In the genomic region with DNA sequence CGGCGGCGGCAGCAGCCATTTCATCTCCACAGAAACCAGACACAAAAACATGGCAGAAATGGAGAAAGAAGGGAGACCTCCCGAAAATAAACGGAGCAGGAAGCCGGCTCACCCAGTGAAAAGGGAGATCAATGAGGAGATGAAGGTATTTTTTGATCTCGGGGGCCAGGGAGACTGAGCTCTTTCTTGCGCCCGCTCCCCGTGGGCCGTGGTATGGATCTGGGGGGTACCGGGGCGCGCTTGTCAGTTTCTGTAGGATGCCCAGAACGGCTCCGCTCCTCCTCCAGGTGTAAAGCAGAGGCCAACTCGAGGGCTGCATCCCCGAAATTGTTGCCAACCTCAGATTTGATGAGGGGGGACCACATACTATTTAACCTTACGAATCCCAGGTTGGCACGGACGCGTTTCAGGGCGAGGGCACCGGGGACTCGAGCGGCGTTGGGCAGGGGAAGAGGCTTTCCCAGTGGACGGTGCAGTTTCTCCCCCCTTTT, we compare ENCODE assay signal across 8 cellular contexts.
DNase-seq lines count a peak whose midpoint lies in the region; ATAC-seq lines count a peak whose summit lies in the region.

No MANE protein-coding gene starts in this region.

- H3K36me3 Mint-ChIP-seq in activated naive CD4-positive, alpha-beta T cell treated with anti-CD3 and anti-CD28 coated beads, Interleukin-2, amount 50 U/mL, for 24 hours = no peaks in the 10 kb centered on the region
- H3K36me3 Mint-ChIP-seq in activated naive CD8-positive, alpha-beta T cell = no peaks in the 10 kb centered on the region
- no peaks in the 10 kb centered on the region for H3K36me3 Mint-ChIP-seq in stimulated activated memory B cell treated with anti-CD40 and anti-IgM and Interleukin-4, amounts not matched to agents 10 μg/mL and 1 μg/mL and 100 μg/mL, for 72 hours

- peak overlapping the region; percentile 89 for H3K4me3 Mint-ChIP-seq in activated naive CD4-positive, alpha-beta T cell treated with anti-CD3 and anti-CD28 coated beads, Interleukin-2, amount 50 U/mL, for 24 hours
- peak overlapping the region; percentile 88 for H3K4me3 Mint-ChIP-seq in activated naive CD8-positive, alpha-beta T cell
- peak overlapping the region; percentile 86 for H3K4me3 Mint-ChIP-seq in stimulated activated memory B cell treated with anti-CD40 and anti-IgM and Interleukin-4, amounts not matched to agents 10 μg/mL and 1 μg/mL and 100 μg/mL, for 72 hours

- no peaks in the 10 kb centered on the region for H3K9me3 Mint-ChIP-seq in activated naive CD4-positive, alpha-beta T cell treated with anti-CD3 and anti-CD28 coated beads, Interleukin-2, amount 50 U/mL, for 24 hours
- H3K9me3 Mint-ChIP-seq in activated naive CD8-positive, alpha-beta T cell (ENCODE audit: low read depth) = no peaks in the 10 kb centered on the region
- H3K9me3 Mint-ChIP-seq in stimulated activated memory B cell treated with anti-CD40 and anti-IgM and Interleukin-4, amounts not matched to agents 10 μg/mL and 1 μg/mL and 100 μg/mL, for 72 hours = no peaks in the 10 kb centered on the region

- no peak for ATAC-seq in stimulated activated memory B cell treated with anti-CD40 and anti-IgM and Interleukin-4, amounts not matched to agents 10 μg/mL and 1 μg/mL and 100 μg/mL, for 72 hours
- no peak for ATAC-seq in HG03280 (IDR thresholded peaks at IDR 0.05; ENCODE audit: unreplicated experiment)

- H3K4me1 Mint-ChIP-seq in activated naive CD4-positive, alpha-beta T cell treated with anti-CD3 and anti-CD28 coated beads, Interleukin-2, amount 50 U/mL, for 24 hours = peaks cover 20% of the 10 kb centered on the region
- H3K4me1 Mint-ChIP-seq in activated naive CD8-positive, alpha-beta T cell (ENCODE audit: low read depth) = peaks cover 17% of the 10 kb centered on the region
- peaks cover 26% of the 10 kb centered on the region for H3K4me1 Mint-ChIP-seq in stimulated activated memory B cell treated with anti-CD40 and anti-IgM and Interleukin-4, amounts not matched to agents 10 μg/mL and 1 μg/mL and 100 μg/mL, for 72 hours

- no peak overlapping the region for H3K27ac Mint-ChIP-seq in activated naive CD4-positive, alpha-beta T cell treated with anti-CD3 and anti-CD28 coated beads, Interleukin-2, amount 50 U/mL, for 24 hours
- H3K27ac Mint-ChIP-seq in activated naive CD8-positive, alpha-beta T cell = peak overlapping the region; percentile 38
- H3K27ac Mint-ChIP-seq in stimulated activated memory B cell treated with anti-CD40 and anti-IgM and Interleukin-4, amounts not matched to agents 10 μg/mL and 1 μg/mL and 100 μg/mL, for 72 hours = peak overlapping the region; percentile 71

- in situ Hi-C loops in ACHN (cut with HindIII; ENCODE audit: low pct_ligation_motif_present, low pct_unique_long_range_greater_than_20kb, low sequenced_read_pairs) = no loop called here

- no peaks in the 10 kb centered on the region for H3K9me3 ChIP-seq in iPS-18c (ENCODE audit: control insufficient read depth, insufficient read depth, low read length)

- peaks cover 37% of the 10 kb centered on the region for H3K27me3 Mint-ChIP-seq in activated naive CD4-positive, alpha-beta T cell treated with anti-CD3 and anti-CD28 coated beads, Interleukin-2, amount 50 U/mL, for 24 hours
- peaks cover 22% of the 10 kb centered on the region for H3K27me3 Mint-ChIP-seq in activated naive CD8-positive, alpha-beta T cell
- H3K27me3 Mint-ChIP-seq in stimulated activated memory B cell treated with anti-CD40 and anti-IgM and Interleukin-4, amounts not matched to agents 10 μg/mL and 1 μg/mL and 100 μg/mL, for 72 hours = peaks cover 33% of the 10 kb centered on the region

- peak overlapping the region; percentile 81 for H3K4me3 ChIP-seq in iPS-18c (ENCODE audit: insufficient read depth, low read depth, low read length)

- DNase-seq in activated naive CD4-positive, alpha-beta T cell treated with anti-CD3 and anti-CD28 coated beads, Interleukin-2, amount 50 U/mL, for 16 hours = no peak
- DNase-seq in ACHN (no peak), dedifferentiated amniotic fluid mesenchymal stem cell (ENCODE audit: extremely low spot score) (no peak)
